Comparison of ENCODE assay signal across 1 cellular context in genomic region chr6:132021552-132022375, GRCh38.
TF ChIP-seq lines count a peak whose summit lies in the region.

No MANE protein-coding gene starts in this region.

TF ChIP-seq in HepG2, 621 proteins besides CTCF, POLR2A, EP300 and RAD21 (continued from another document and continues in another):
- TF ChIP-seq, protein P1, sequence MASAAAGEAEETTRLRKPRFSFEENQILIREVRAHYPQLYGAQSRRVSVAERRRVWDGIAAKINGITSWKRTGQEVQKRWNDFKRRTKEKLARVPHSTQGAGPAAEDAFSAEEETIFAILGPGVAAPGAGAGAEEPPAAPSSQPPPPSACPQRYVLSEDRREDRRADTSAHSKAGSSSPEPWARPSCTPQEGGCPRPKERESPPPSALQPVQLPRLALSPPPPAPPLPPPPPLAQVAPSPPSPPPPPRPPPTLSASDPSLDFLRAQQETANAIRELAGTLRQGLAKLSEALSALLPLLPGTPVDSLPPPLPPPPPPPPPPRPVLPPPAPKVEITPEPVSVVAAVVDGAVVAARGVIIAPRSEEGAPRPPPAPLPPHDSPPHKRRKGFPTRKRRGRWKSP (CRISPR knock-in tag; IDR thresholded peaks at IDR 0.05), result peak; percentile 66; the same call in 1 of the 2 replicates
- TF ChIP-seq TBP (CRISPR knock-in tag; IDR thresholded peaks at IDR 0.05) (no peak), TFAP4 (IDR thresholded peaks at IDR 0.05; ENCODE audit: borderline replicate concordance, low read depth) (peak; percentile 61; the same call in 1 of the 2 replicates), U2AF2 (IDR thresholded peaks at IDR 0.05; ENCODE audit: low read depth, low read length) (no peak), IKZF5 (CRISPR knock-in tag; IDR thresholded peaks at IDR 0.05) (no peak; the same call in 1 of the 2 replicates), GABPA (IDR thresholded peaks at IDR 0.05; ENCODE audit: low read depth, low read length) (no peak), GABPA (CRISPR knock-in tag; IDR thresholded peaks at IDR 0.05; ENCODE audit: low read depth) (no peak), LRRFIP1 (CRISPR knock-in tag; conservative IDR thresholded peaks at IDR 0.05) (no peak), FOXO4 (CRISPR knock-in tag; conservative IDR thresholded peaks at IDR 0.05) (no peak), NFRKB (IDR thresholded peaks at IDR 0.05) (no peak), ZNF34 (CRISPR knock-in tag; IDR thresholded peaks at IDR 0.05; ENCODE audit: borderline replicate concordance) (no peak; the same call in 1 of the 2 replicates), MTF2 (CRISPR knock-in tag; IDR thresholded peaks at IDR 0.05; ENCODE audit: borderline replicate concordance) (peak; percentile 69; the same call in 1 of the 2 replicates), TSC22D2 (CRISPR knock-in tag; IDR thresholded peaks at IDR 0.05; ENCODE audit: borderline replicate concordance) (no peak), ZNF589 (CRISPR knock-in tag; conservative IDR thresholded peaks at IDR 0.05) (0 out of 2 replicates have a peak, but pooled peaks have one; percentile 24), ZNF7 (CRISPR knock-in tag; IDR thresholded peaks at IDR 0.05) (no peak), ZNF75D (CRISPR knock-in tag; IDR thresholded peaks at IDR 0.05; ENCODE audit: borderline replicate concordance) (no peak), STAG1 (CRISPR knock-in tag; IDR thresholded peaks at IDR 0.05) (no peak), ZNF207 (IDR thresholded peaks at IDR 0.05; ENCODE audit: borderline replicate concordance) (no peak), ZFAT (CRISPR knock-in tag; conservative IDR thresholded peaks at IDR 0.05) (no peak), KLF6 (CRISPR knock-in tag; IDR thresholded peaks at IDR 0.05) (0 out of 2 replicates have a peak, but pooled peaks have one; percentile 57), ZNF850 (CRISPR knock-in tag; conservative IDR thresholded peaks at IDR 0.05) (no peak), NCOA2 (CRISPR knock-in tag; IDR thresholded peaks at IDR 0.05) (peak; percentile 59), LCORL (IDR thresholded peaks at IDR 0.05) (no peak), LCORL (CRISPR knock-in tag; IDR thresholded peaks at IDR 0.05) (no peak; the same call in 1 of the 2 replicates), ZNF335 (CRISPR knock-in tag; IDR thresholded peaks at IDR 0.05) (no peak; the same call in 1 of the 2 replicates), RCOR2 (CRISPR knock-in tag; IDR thresholded peaks at IDR 0.05) (no peak; the same call in 1 of the 2 replicates), AHDC1 (CRISPR knock-in tag; IDR thresholded peaks at IDR 0.05; ENCODE audit: borderline replicate concordance) (no peak), CBX1 (IDR thresholded peaks at IDR 0.05; ENCODE audit: low read depth) (no peak), ZNF644 (CRISPR knock-in tag; IDR thresholded peaks at IDR 0.05; ENCODE audit: low read depth) (peak; percentile 91; the same call in 1 of the 2 replicates), STAT5B (CRISPR knock-in tag; IDR thresholded peaks at IDR 0.05) (no peak), RORA (CRISPR knock-in tag; IDR thresholded peaks at IDR 0.05) (no peak), KLF11 (CRISPR knock-in tag; IDR thresholded peaks at IDR 0.05) (no peak), TRAFD1 (CRISPR knock-in tag; IDR thresholded peaks at IDR 0.05; ENCODE audit: borderline replicate concordance) (no peak), ZNF530 (CRISPR knock-in tag; IDR thresholded peaks at IDR 0.05; ENCODE audit: low read depth) (no peak), CHCHD3 (CRISPR knock-in tag; IDR thresholded peaks at IDR 0.05) (no peak), ZNF30 (CRISPR knock-in tag; IDR thresholded peaks at IDR 0.05) (no peak), KDM2A (CRISPR knock-in tag; IDR thresholded peaks at IDR 0.05; ENCODE audit: borderline replicate concordance, low read depth) (no peak), ZNF235 (CRISPR knock-in tag; IDR thresholded peaks at IDR 0.05; ENCODE audit: borderline replicate concordance) (no peak), SMARCE1 (IDR thresholded peaks at IDR 0.05; ENCODE audit: borderline replicate concordance) (no peak), MATR3 (CRISPR knock-in tag; IDR thresholded peaks at IDR 0.05) (no peak), SETDB1 (CRISPR knock-in tag; IDR thresholded peaks at IDR 0.05; ENCODE audit: borderline replicate concordance) (no peak), GTF2F1 (IDR thresholded peaks at IDR 0.05; ENCODE audit: low read length) (no peak), GPN1 (CRISPR knock-in tag; IDR thresholded peaks at IDR 0.05; ENCODE audit: borderline replicate concordance) (no peak), ZNF496 (CRISPR knock-in tag; IDR thresholded peaks at IDR 0.05; ENCODE audit: insufficient replicate concordance) (no peak)
- TF ChIP-seq, protein P2, sequence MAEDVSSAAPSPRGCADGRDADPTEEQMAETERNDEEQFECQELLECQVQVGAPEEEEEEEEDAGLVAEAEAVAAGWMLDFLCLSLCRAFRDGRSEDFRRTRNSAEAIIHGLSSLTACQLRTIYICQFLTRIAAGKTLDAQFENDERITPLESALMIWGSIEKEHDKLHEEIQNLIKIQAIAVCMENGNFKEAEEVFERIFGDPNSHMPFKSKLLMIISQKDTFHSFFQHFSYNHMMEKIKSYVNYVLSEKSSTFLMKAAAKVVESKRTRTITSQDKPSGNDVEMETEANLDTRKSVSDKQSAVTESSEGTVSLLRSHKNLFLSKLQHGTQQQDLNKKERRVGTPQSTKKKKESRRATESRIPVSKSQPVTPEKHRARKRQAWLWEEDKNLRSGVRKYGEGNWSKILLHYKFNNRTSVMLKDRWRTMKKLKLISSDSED (CRISPR knock-in tag; IDR thresholded peaks at IDR 0.05), result no peak
- TF ChIP-seq, protein P3, sequence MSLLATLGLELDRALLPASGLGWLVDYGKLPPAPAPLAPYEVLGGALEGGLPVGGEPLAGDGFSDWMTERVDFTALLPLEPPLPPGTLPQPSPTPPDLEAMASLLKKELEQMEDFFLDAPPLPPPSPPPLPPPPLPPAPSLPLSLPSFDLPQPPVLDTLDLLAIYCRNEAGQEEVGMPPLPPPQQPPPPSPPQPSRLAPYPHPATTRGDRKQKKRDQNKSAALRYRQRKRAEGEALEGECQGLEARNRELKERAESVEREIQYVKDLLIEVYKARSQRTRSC (CRISPR knock-in tag; IDR thresholded peaks at IDR 0.05; ENCODE audit: low read depth), result no peak
- TF ChIP-seq, protein P4, sequence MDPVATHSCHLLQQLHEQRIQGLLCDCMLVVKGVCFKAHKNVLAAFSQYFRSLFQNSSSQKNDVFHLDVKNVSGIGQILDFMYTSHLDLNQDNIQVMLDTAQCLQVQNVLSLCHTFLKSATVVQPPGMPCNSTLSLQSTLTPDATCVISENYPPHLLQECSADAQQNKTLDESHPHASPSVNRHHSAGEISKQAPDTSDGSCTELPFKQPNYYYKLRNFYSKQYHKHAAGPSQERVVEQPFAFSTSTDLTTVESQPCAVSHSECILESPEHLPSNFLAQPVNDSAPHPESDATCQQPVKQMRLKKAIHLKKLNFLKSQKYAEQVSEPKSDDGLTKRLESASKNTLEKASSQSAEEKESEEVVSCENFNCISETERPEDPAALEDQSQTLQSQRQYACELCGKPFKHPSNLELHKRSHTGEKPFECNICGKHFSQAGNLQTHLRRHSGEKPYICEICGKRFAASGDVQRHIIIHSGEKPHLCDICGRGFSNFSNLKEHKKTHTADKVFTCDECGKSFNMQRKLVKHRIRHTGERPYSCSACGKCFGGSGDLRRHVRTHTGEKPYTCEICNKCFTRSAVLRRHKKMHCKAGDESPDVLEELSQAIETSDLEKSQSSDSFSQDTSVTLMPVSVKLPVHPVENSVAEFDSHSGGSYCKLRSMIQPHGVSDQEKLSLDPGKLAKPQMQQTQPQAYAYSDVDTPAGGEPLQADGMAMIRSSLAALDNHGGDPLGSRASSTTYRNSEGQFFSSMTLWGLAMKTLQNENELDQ (CRISPR knock-in tag; IDR thresholded peaks at IDR 0.05; ENCODE audit: borderline replicate concordance), result no peak
